ENCODE assay signal across 8 cellular contexts in the genomic region with DNA sequence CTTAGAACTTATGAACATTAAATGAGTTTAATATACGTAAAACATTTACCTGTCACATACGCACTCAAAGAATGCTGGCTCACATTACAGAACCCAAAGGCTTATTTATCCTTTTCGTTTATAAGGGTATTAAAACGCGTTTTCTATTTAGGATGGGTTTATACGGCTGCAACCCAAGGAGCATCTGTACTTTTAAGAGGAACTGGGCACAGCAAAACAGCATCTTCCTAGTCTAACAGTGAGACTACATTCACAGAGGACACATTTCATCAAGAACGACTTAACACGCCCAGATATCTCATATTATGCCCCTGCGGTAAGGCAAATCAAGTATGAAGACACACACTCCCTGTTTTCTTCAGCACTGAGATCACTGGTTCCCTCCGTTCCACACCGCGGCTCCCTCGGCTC. TPM values are rescaled to one million over a fixed set of nuclear protein-coding genes. Genes with fewer than 3 reads are reported as not detected.
A peak's percentile ranks its signal among the peaks of the same experiment; 100 is the strongest.
DNase-seq lines count a peak whose midpoint lies in the region; ATAC-seq and TF ChIP-seq lines count a peak whose summit lies in the region.

No MANE protein-coding gene starts in this region.

- DNase-seq in HCT116 (ENCODE audit: low read depth, low spot score) (no peak), NCI-H460 (ENCODE audit: extremely low read depth, low read depth) (peak; percentile 1), NCI-H1105 treated with DMSO at 0.1 percent for 48 hours (lab: John Stamatoyannopoulos, UW) (no peak), DMS114 treated with DMSO at 0.1 percent for 48 hours (lab: John Stamatoyannopoulos, UW; ENCODE audit: unreplicated experiment) (no peak)
- no peak for DNase-seq in stimulated activated CD4-positive, alpha-beta T cell treated with anti-CD3 and anti-CD28 coated beads, Interleukin-1b, Interleukin-23, amount 100 ng/mL, for 48 hours

- POLR2A ChIA-PET in HCT116 (lab: Charles Lee), result interaction anchor here (0.9 to 1.5 kb wide), 8 partner anchors 10 to 240 kb away, joined by 3 to 7 read pairs (median 3); no protein-coding TSS in a partner anchor

- no peaks in the 10 kb centered on the region for H4K20me1 ChIP-seq in HCT116 (ENCODE audit: insufficient read depth)

- H3K27ac ChIP-seq in HCT116 (ENCODE audit: low read depth, low read length) (peak overlapping the region; percentile 98), ectodermal cell (ENCODE audit: insufficient read depth, low read depth, low read length, poor library complexity, severe bottlenecking) (peak overlapping the region; percentile 99)

- intact Hi-C loops in HCT116 (cut with micrococcal nuclease), result loop anchor here (2.0 kb wide), 1 partner anchor 85 kb away; no protein-coding TSS in a partner anchor

- TF ChIP-seq RAD21 in HCT116 (IDR thresholded peaks at IDR 0.05; ENCODE audit: low read depth), result no peak

- TSS peak; percentile 98 for BruUV-seq in HCT116 (replicated peaks; lab: Mats Ljungman, UMichigan)

- H3K4me2 ChIP-seq in HCT116 (ENCODE audit: low read length), result peak overlapping the region; percentile 85

- CTCF ChIA-PET in HCT116 (lab: Charles Lee), result interaction anchor here (0.6 to 1.1 kb wide), 4 partner anchors 92 to 246 kb away, joined by 3 to 5 read pairs (median 4); partner anchors contain the start of gene ELAPOR2

- no peak for TF ChIP-seq CTCF in HCT116 (IDR thresholded peaks at IDR 0.05 in 2 of 3, conservative IDR thresholded peaks at IDR 0.05 in 1 of 3; ENCODE audit: borderline replicate concordance in 1 of 3, insufficient read depth in 1 of 3, low read depth in 2 of 3, low read length in 2 of 3)

- H3K27me3 ChIP-seq in HCT116 (ENCODE audit: insufficient read depth, low read length), result no peaks in the 10 kb centered on the region
- no peaks in the 10 kb centered on the region for H3K27me3 ChIP-seq in ectodermal cell (ENCODE audit: control insufficient read depth, insufficient read depth, low read length, poor library complexity, severe bottlenecking)
- no peaks in the 10 kb centered on the region for H3K27me3 ChIP-seq in neuron (ENCODE audit: insufficient read depth, low read length)

- H3K9me3 ChIP-seq in HCT116 (ENCODE audit: control insufficient read depth in 1 of 2, insufficient read depth in 1 of 2, low read depth in 1 of 2, low read length in 2 of 2), result no peaks in the 10 kb centered on the region
- H3K9me3 ChIP-seq in ectodermal cell (ENCODE audit: control insufficient read depth, low read length), result no peaks in the 10 kb centered on the region
- H3K9me3 ChIP-seq in neuron (ENCODE audit: low read length), result no peaks in the 10 kb centered on the region

- RAD21 ChIA-PET in HCT116 (lab: Charles Lee; ENCODE audit: low non-redundant PET in 1 of 2, low total read pairs in 2 of 2, uncharacterized antibody in 2 of 2, unreplicated experiment in 2 of 2), result no interaction called here

- H3K4me1 ChIP-seq in HCT116 (ENCODE audit: control insufficient read depth in 1 of 2, insufficient read depth in 2 of 2, low read length in 2 of 2), result peaks cover 10 to 18% of the 10 kb centered on the region in 2 experiments; a peak in 3 of 4 replicates
- peaks cover 10% of the 10 kb centered on the region for H3K4me1 ChIP-seq in ectodermal cell (ENCODE audit: control insufficient read depth, insufficient read depth, low read length)
- H3K4me1 ChIP-seq in neuron (ENCODE audit: insufficient read depth, low read length), result peaks cover 17% of the 10 kb centered on the region

- H3K79me2 ChIP-seq in HCT116 (ENCODE audit: insufficient read depth, low read length), result peaks cover 40% of the 10 kb centered on the region

- WGBS in ectodermal cell, 2 experiments, result 2 to 9% methylated on average over 10 to 12 of the region's 13 CpGs

- peak; percentile 19 for ATAC-seq in GM18508 (IDR thresholded peaks at IDR 0.05; ENCODE audit: insufficient read depth, unreplicated experiment)
- peak; percentile 43 for ATAC-seq in HCT116

- no peak for TF ChIP-seq POLR2A in HCT116 (IDR thresholded peaks at IDR 0.05; ENCODE audit: borderline replicate concordance, extremely low read depth, insufficient read depth, insufficient read length)

- no peaks in the 10 kb centered on the region for H3K9me2 ChIP-seq in HCT116 (ENCODE audit: insufficient read depth)

- H3K9ac ChIP-seq in HCT116 (ENCODE audit: low read length), result peak overlapping the region; percentile 95

- peaks cover 0 to 3% of the 10 kb centered on the region in 2 experiments; a peak in 1 of 4 replicates for H3K36me3 ChIP-seq in HCT116 (ENCODE audit: control insufficient read depth in 1 of 2, insufficient read depth in 2 of 2, low read length in 2 of 2)
- H3K36me3 ChIP-seq in ectodermal cell (ENCODE audit: control insufficient read depth, insufficient read depth, low read length), result no peaks in the 10 kb centered on the region
- peaks cover 3% of the 10 kb centered on the region for H3K36me3 ChIP-seq in neuron (ENCODE audit: insufficient read depth, low read length)

- H3K4me3 ChIP-seq in HCT116 (replicated peaks in 1 of 2; ENCODE audit: low read depth in 1 of 2, low read length in 2 of 2), result peak overlapping the region; percentile 90 to 92
- H3K4me3 ChIP-seq in ectodermal cell (ENCODE audit: insufficient read depth, low read depth, low read length), result peak overlapping the region; percentile 69
- peak overlapping the region; percentile 61 for H3K4me3 ChIP-seq in neuron (ENCODE audit: low read length)

- H2AFZ ChIP-seq in HCT116 (ENCODE audit: low read depth, low read length, poor library complexity, severe bottlenecking), result peak overlapping the region; percentile 70
- peak overlapping the region; percentile 49 for H2AFZ ChIP-seq in neuron (ENCODE audit: low read depth, low read length)

TF ChIP-seq in HCT116, 20 proteins besides CTCF, POLR2A, EP300 and RAD21:
- TF ChIP-seq MAX (IDR thresholded peaks at IDR 0.05) (no peak), SRF (IDR thresholded peaks at IDR 0.05; ENCODE audit: low read depth) (no peak), EZH2phosphoT487 (IDR thresholded peaks at IDR 0.05; ENCODE audit: borderline replicate concordance) (no peak), TCF7L2 (IDR thresholded peaks at IDR 0.05; ENCODE audit: borderline replicate concordance, extremely low read depth, insufficient read depth, insufficient read length) (no peak), FOSL1 (IDR thresholded peaks at IDR 0.05; ENCODE audit: low read depth) (no peak)
- TF ChIP-seq, protein P1, sequence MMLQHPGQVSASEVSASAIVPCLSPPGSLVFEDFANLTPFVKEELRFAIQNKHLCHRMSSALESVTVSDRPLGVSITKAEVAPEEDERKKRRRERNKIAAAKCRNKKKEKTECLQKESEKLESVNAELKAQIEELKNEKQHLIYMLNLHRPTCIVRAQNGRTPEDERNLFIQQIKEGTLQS (IDR thresholded peaks at IDR 0.05), result no peak

RNA-seq across cellular contexts. Expression of gene DMTF1, which starts 0.5 kb away (rescaled TPM):
- total RNA-seq in HCT116 (2021; ENCODE audit: unreplicated experiment), result 56.3 TPM
- 34.3 and 42.3 TPM in 2 replicates for polyA plus RNA-seq in HCT116 (2012)
- total RNA-seq in NCI-H460 (2014; rRNA removed; shearing (Covaris generic)), result 75.8 and 97.0 TPM in 2 replicates
- 160 and 184 TPM in 2 replicates for polyA plus RNA-seq in NCI-H460 (2014; cell fraction: nucleus; rRNA removed)
- 116 TPM for polyA plus RNA-seq in ectodermal cell (2013, experiment 1 of 4)
- polyA plus RNA-seq in ectodermal cell (2013, experiment 2 of 4), result 125 TPM
- polyA plus RNA-seq in ectodermal cell (2013, experiment 3 of 4), result 111 TPM
- 110 TPM for polyA plus RNA-seq in ectodermal cell (2013, experiment 4 of 4)
